ENCODE assay signal across 8 cellular contexts in genomic region chr5:149667084-149667826, GRCh38.
DNase-seq lines count a peak whose midpoint lies in the region; ATAC-seq and TF ChIP-seq lines count a peak whose summit lies in the region.

No MANE protein-coding gene starts in this region.

- H3K36me3 ChIP-seq in Karpas-422 (ENCODE audit: insufficient read depth, low read length) (no peaks in the 10 kb centered on the region), stomach (no peaks in the 10 kb centered on the region)

- 31% methylated on average over 7 of the region's 7 CpGs for WGBS in right cardiac atrium
- WGBS in stomach, 5 donors: 25 to 36% (median 30%) methylated on average over 7 of the region's 7 CpGs

- TF ChIP-seq POLR2A in stomach (IDR thresholded peaks at IDR 0.05): no peak

- H3K4me2 ChIP-seq in Karpas-422 (ENCODE audit: low read depth, low read length, poor library complexity, severe bottlenecking): no peak overlapping the region

- H3K27ac ChIP-seq in Karpas-422 (ENCODE audit: low read length): no peak overlapping the region
- no peak overlapping the region for H3K27ac ChIP-seq in right cardiac atrium (ENCODE audit: low read length)
- peak overlapping the region in 2 of 5 donors; percentile 38 to 46 for H3K27ac ChIP-seq in stomach

- no peak overlapping the region for H3K4me3 Mint-ChIP-seq in activated naive CD4-positive, alpha-beta T cell treated with anti-CD3 and anti-CD28 coated beads, Interleukin-2, amount 10 ng/mL, durations not matched to agents 7 days and 5 days

- peak; percentile 44 to 59 for ATAC-seq in right cardiac atrium
- no peak for ATAC-seq in GM21737 (IDR thresholded peaks at IDR 0.05; ENCODE audit: unreplicated experiment)
- no peak for ATAC-seq in HG03521 (IDR thresholded peaks at IDR 0.05; ENCODE audit: unreplicated experiment)

- TF ChIP-seq CTCF in stomach (IDR thresholded peaks at IDR 0.05): peak in 5 of 7 experiments; percentile 18 to 86 (median 67)

- no peaks in the 10 kb centered on the region for H4K20me1 ChIP-seq in Karpas-422 (ENCODE audit: insufficient read depth, low read depth, low read length)

- H3K27me3 Mint-ChIP-seq in activated naive CD4-positive, alpha-beta T cell treated with anti-CD3 and anti-CD28 coated beads, Interleukin-2, amount 10 ng/mL, durations not matched to agents 7 days and 5 days: peaks cover 4% of the 10 kb centered on the region

- no peaks in the 10 kb centered on the region for H3K27me3 ChIP-seq in Karpas-422 (ENCODE audit: low read length)
- H3K27me3 ChIP-seq in right cardiac atrium (ENCODE audit: control insufficient read depth, insufficient read depth): no peaks in the 10 kb centered on the region
- no peaks in the 10 kb centered on the region for H3K27me3 ChIP-seq in stomach

- H3K9me3 Mint-ChIP-seq in activated naive CD4-positive, alpha-beta T cell treated with anti-CD3 and anti-CD28 coated beads, Interleukin-2, amount 10 ng/mL, durations not matched to agents 7 days and 5 days: peaks cover 14% of the 10 kb centered on the region

- no peaks in the 10 kb centered on the region for H3K4me1 Mint-ChIP-seq in activated naive CD4-positive, alpha-beta T cell treated with anti-CD3 and anti-CD28 coated beads, Interleukin-2, amount 10 ng/mL, durations not matched to agents 7 days and 5 days

- TF ChIP-seq EP300 in stomach (IDR thresholded peaks at IDR 0.05): no peak

- peak; percentile 68 for DNase-seq in NCI-H82 (lab: John Stamatoyannopoulos, UW)
- DNase-seq in NCI-H82 treated with DMSO at 0.1 percent for 48 hours (lab: John Stamatoyannopoulos, UW; ENCODE audit: unreplicated experiment): no peak
- DNase-seq in Karpas-422: peak; percentile 82
- DNase-seq in activated naive CD4-positive, alpha-beta T cell treated with anti-CD3 and anti-CD28 coated beads, Interleukin-2, amount 10 ng/mL, durations not matched to agents 7 days and 5 days: peak; percentile 47
- DNase-seq in right cardiac atrium: no peak
- no peak for DNase-seq in stomach

- no peaks in the 10 kb centered on the region for H3K9me2 ChIP-seq in Karpas-422 (replicated peaks; ENCODE audit: insufficient read depth, low read length)

- no peak overlapping the region for H3K27ac Mint-ChIP-seq in activated naive CD4-positive, alpha-beta T cell treated with anti-CD3 and anti-CD28 coated beads, Interleukin-2, amount 10 ng/mL, durations not matched to agents 7 days and 5 days

- H3K9me3 ChIP-seq in Karpas-422 (ENCODE audit: low read length) (peaks cover 4% of the 10 kb centered on the region; the same call in 1 of the 2 replicates), right cardiac atrium (ENCODE audit: control insufficient read depth, low read length) (no peaks in the 10 kb centered on the region), stomach (peaks cover 0 to 16% (median 7%) of the 10 kb centered on the region in 4 donors)

- H3K36me3 Mint-ChIP-seq in activated naive CD4-positive, alpha-beta T cell treated with anti-CD3 and anti-CD28 coated beads, Interleukin-2, amount 10 ng/mL, durations not matched to agents 7 days and 5 days: no peaks in the 10 kb centered on the region

- CTCF ChIA-PET in activated naive CD4-positive, alpha-beta T cell treated with anti-CD3 and anti-CD28 coated beads, Interleukin-2, amount 10 ng/mL, durations not matched to agents 7 days and 5 days (lab: Charles Lee): interaction anchor here (0.6 to 3.9 kb wide), 43 partner anchors 9 to 341 kb away, joined by 3 to 69 read pairs (median 4); no protein-coding TSS in a partner anchor

- H2AFZ ChIP-seq in Karpas-422 (ENCODE audit: low read length): no peak overlapping the region

- no peak overlapping the region for H3K9ac ChIP-seq in Karpas-422 (ENCODE audit: low read length)

- intact Hi-C loops in right cardiac atrium (cut with DNase I): no loop called here
- intact Hi-C loops in stomach (cut with DNase I; ENCODE audit: low total_unique reads): no loop called here

- H3K4me3 ChIP-seq in Karpas-422 (ENCODE audit: low read length) (no peak overlapping the region), right cardiac atrium (ENCODE audit: low read length) (no peak overlapping the region), stomach (no peak overlapping the region)

- H3K79me2 ChIP-seq in Karpas-422 (ENCODE audit: low read length): no peaks in the 10 kb centered on the region

- peaks cover 14% of the 10 kb centered on the region for H3K4me1 ChIP-seq in Karpas-422 (ENCODE audit: low read length)
- H3K4me1 ChIP-seq in right cardiac atrium (ENCODE audit: control insufficient read depth, insufficient read depth, low read length): peaks cover 2% of the 10 kb centered on the region
- peaks cover 0 to 23% (median 2%) of the 10 kb centered on the region in 4 donors for H3K4me1 ChIP-seq in stomach

Comparison
In these comparisons a context has a peak if more than half of its experiments do, and no peak if none do; other contexts are left out.
1. DNase-seq: peak in NCI-H82 (single experiment), Karpas-422 (single experiment) and activated naive CD4-positive, alpha-beta T cell treated with anti-CD3 and anti-CD28 coated beads, Interleukin-2, amount 10 ng/mL, durations not matched to agents 7 days and 5 days (single experiment); none in NCI-H82 treated with DMSO at 0.1 percent for 48 hours (single experiment), right cardiac atrium (0 of 3) and stomach (single experiment).
2. ATAC-seq: peak in right cardiac atrium (2 of 2); none in GM21737 (single experiment) and HG03521 (single experiment).